In the genomic region with DNA sequence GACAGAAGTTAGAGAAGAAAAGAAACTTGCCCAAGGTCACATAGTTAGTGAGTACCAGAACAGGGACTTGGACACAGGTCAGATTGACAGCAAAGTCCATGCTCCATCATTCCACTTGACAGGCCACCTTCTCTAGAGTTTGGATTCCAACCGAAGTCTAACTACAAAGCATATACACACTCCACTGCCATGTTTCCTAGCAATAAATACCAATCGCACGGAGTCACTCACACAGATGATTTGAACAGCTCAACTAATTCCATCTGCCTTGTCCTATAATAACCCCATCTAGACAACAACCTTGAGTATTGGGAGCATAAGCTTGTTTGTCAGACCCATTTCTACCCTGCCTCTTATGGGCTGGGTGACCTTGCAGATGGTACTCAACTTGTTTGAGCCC, we compare ENCODE assay signal across 27 cellular contexts.
"Had no signal": no experiment of that assay in that cellular context is flagged by ENCODE, and none has a peak within 500 bp of the region (broad histone marks: within the 10 kb centered on the region; RNA-seq: fewer than 3 reads in every experiment).

No MANE protein-coding gene starts in this region.

- H3K36me3 ChIP-seq: colonic mucosa, ovary, right lobe of liver, suprapubic skin, transverse colon, upper lobe of right lung, uterus had no signal

- H3K4me3 Mint-ChIP-seq: dendritic cell treated with granulocyte-macrophage colony-stimulating factor and Interleukin-4, amounts not matched to agents 40 ng/mL and 50 ng/mL, for 4 days; endodermal cell; memory B cell; natural killer cell; stimulated activated naive CD8-positive, alpha-beta T cell treated with anti-CD3 and anti-CD28 coated beads, Interleukin-15, amount 100 ng/mL, for 72 hours had no signal

- ATAC-seq: esophagus mucosa; natural killer cell; right lobe of liver; stimulated activated naive CD8-positive, alpha-beta T cell treated with anti-CD3 and anti-CD28 coated beads, Interleukin-15, amount 100 ng/mL, for 72 hours; upper lobe of right lung had no signal

- H3K4me1 ChIP-seq: colonic mucosa, right lobe of liver, suprapubic skin, transverse colon, upper lobe of right lung, uterus had no signal

- H3K9me3 Mint-ChIP-seq: dendritic cell treated with granulocyte-macrophage colony-stimulating factor and Interleukin-4, amounts not matched to agents 40 ng/mL and 50 ng/mL, for 4 days; natural killer cell; stimulated activated naive CD8-positive, alpha-beta T cell treated with anti-CD3 and anti-CD28 coated beads, Interleukin-15, amount 100 ng/mL, for 72 hours had no signal

- H3K27me3 Mint-ChIP-seq: dendritic cell treated with granulocyte-macrophage colony-stimulating factor and Interleukin-4, amounts not matched to agents 40 ng/mL and 50 ng/mL, for 4 days; memory B cell had no signal

- H3K27ac Mint-ChIP-seq: dendritic cell treated with granulocyte-macrophage colony-stimulating factor and Interleukin-4, amounts not matched to agents 40 ng/mL and 50 ng/mL, for 4 days; endodermal cell; memory B cell; natural killer cell; stimulated activated naive CD8-positive, alpha-beta T cell treated with anti-CD3 and anti-CD28 coated beads, Interleukin-15, amount 100 ng/mL, for 72 hours had no signal

- DNase-seq: colonic mucosa; effector CD8-positive, alpha-beta T cell; endodermal cell; foreskin melanocyte; glutamatergic neuron; natural killer cell; occipital lobe; ovary; posterior cingulate gyrus; retina; right lobe of liver; stimulated activated CD4-positive, alpha-beta T cell treated with anti-CD3 and anti-CD28 coated beads, Interleukin-12 subunit alpha, Interleukin-12 subunit beta, amount 100 ng/mL, for 4 hours; stimulated activated CD4-positive, alpha-beta T cell treated with anti-CD3 and anti-CD28 coated beads, Interleukin-1b, Interleukin-23, amount 100 ng/mL, for 48 hours; stimulated activated CD4-positive, alpha-beta T cell treated with anti-CD3 and anti-CD28 coated beads, Interleukin-4, amount 100 ng/mL, for 1 hour; stimulated activated CD8-positive, alpha-beta memory T cell treated with anti-CD3 and anti-CD28 coated beads, Interleukin-4, amount 100 ng/mL, for 48 hours; stimulated activated naive CD4-positive, alpha-beta T cell; stimulated activated naive CD8-positive, alpha-beta T cell treated with anti-CD3 and anti-CD28 coated beads, Interleukin-15, amount 100 ng/mL, for 72 hours; transverse colon; upper lobe of right lung; uterus had no signal

- H3K4me2 ChIP-seq: smooth muscle cell had no signal

- H3K4me3 ChIP-seq: colonic mucosa, lung, ovary, right lobe of liver, smooth muscle cell, suprapubic skin, transverse colon, upper lobe of right lung, uterus had no signal

- H3K4me1 Mint-ChIP-seq: endodermal cell; natural killer cell; stimulated activated naive CD8-positive, alpha-beta T cell treated with anti-CD3 and anti-CD28 coated beads, Interleukin-15, amount 100 ng/mL, for 72 hours had no signal

- H3K36me3 Mint-ChIP-seq: natural killer cell had no signal

- H3K27ac ChIP-seq: colonic mucosa, epithelial cell of prostate, ovary, right lobe of liver, suprapubic skin, transverse colon, upper lobe of right lung, uterus had no signal

- H3K27me3 ChIP-seq: colonic mucosa, ovary, right lobe of liver, suprapubic skin, transverse colon, upper lobe of right lung, uterus had no signal

- H3K9me3 ChIP-seq: colonic mucosa, ovary, right lobe of liver, suprapubic skin, transverse colon, upper lobe of right lung, uterus had no signal
